In genomic region chr17:10623786-10624338, GRCh38 we compare ENCODE assay signal across 23 cellular contexts. TPM values are rescaled to one million over a fixed set of nuclear protein-coding genes. Genes with fewer than 3 reads are reported as not detected.
DNase-seq lines count a peak whose midpoint lies in the region; ATAC-seq and TF ChIP-seq lines count a peak whose summit lies in the region.
"Had no signal": no experiment of that assay in that cellular context is flagged by ENCODE, and none has a peak within 500 bp of the region (broad histone marks: within the 10 kb centered on the region; RNA-seq: fewer than 3 reads in every experiment).

No MANE protein-coding gene starts in this region.

- WGBS in neuronal stem cell (ENCODE audit: extremely low coverage in 2 of 2, insufficient read length in 2 of 2, insufficient replicate concordance in 1 of 2), 2 donors: no CpG with 5 or more reads among the region's 10 CpGs
- WGBS in suprapubic skin: 53% methylated on average over 10 of the region's 10 CpGs

- H3K9me3 ChIP-seq in RWPE2 (ENCODE audit: severe bottlenecking) (no peaks in the 10 kb centered on the region), neuronal stem cell (replicated peaks in 1 of 2; ENCODE audit: control insufficient read depth in 2 of 2, insufficient read depth in 1 of 2, low read depth in 1 of 2, low read length in 2 of 2) (no peaks in the 10 kb centered on the region), suprapubic skin (no peaks in the 10 kb centered on the region)
- H3K9me3 ChIP-seq: A549, BE2C had no signal

- H3K23ac ChIP-seq in neuronal stem cell (ENCODE audit: low read depth, low read length, poor library complexity): no peak overlapping the region

- no peak overlapping the region for H3K9ac ChIP-seq in neuronal stem cell (ENCODE audit: low read depth, low read length, poor library complexity)

- TF ChIP-seq EP300 in suprapubic skin (IDR thresholded peaks at IDR 0.05): no peak

- peak overlapping the region; percentile 41 for H2AK5ac ChIP-seq in neuronal stem cell (ENCODE audit: low read depth, low read length)

- no peak for ATAC-seq in RWPE2 (ENCODE audit: low read depth)
- ATAC-seq in foreskin keratinocyte: no peak
- no peak for ATAC-seq in GM21528 (IDR thresholded peaks at IDR 0.05; ENCODE audit: low FRiP score, unreplicated experiment)
- ATAC-seq: A549, HCT116 had no signal

- H3K27me3 ChIP-seq in RWPE2 (ENCODE audit: insufficient read depth, poor library complexity, severe bottlenecking) (no peaks in the 10 kb centered on the region), foreskin keratinocyte (no peaks in the 10 kb centered on the region), neuronal stem cell (ENCODE audit: control insufficient read depth in 3 of 3, insufficient read depth in 3 of 3, low read depth in 1 of 3, low read length in 3 of 3) (peaks cover 0 to 10% (median 0%) of the 10 kb centered on the region in 3 experiments), suprapubic skin (no peaks in the 10 kb centered on the region)
- H3K27me3 ChIP-seq: BE2C had no signal

- no peak overlapping the region for H3K4me2 ChIP-seq in neuronal stem cell (ENCODE audit: insufficient read depth, low read length, poor library complexity, severe bottlenecking)
- H3K4me2 ChIP-seq: A549, PC-9 had no signal

- no peak overlapping the region for H3K4me3 ChIP-seq in RWPE2 (ENCODE audit: severe bottlenecking)
- no peak overlapping the region for H3K4me3 ChIP-seq in neuronal stem cell (ENCODE audit: low read length in 2 of 2)
- H3K4me3 ChIP-seq in suprapubic skin: no peak overlapping the region
- H3K4me3 ChIP-seq: A549, PC-9 had no signal

- H3K79me1 ChIP-seq in neuronal stem cell (ENCODE audit: low read depth, low read length): no peaks in the 10 kb centered on the region

- H2BK12ac ChIP-seq in neuronal stem cell (ENCODE audit: low read length): no peak overlapping the region

- no peaks in the 10 kb centered on the region for H3K36me3 ChIP-seq in RWPE2 (ENCODE audit: low read depth)
- H3K36me3 ChIP-seq in neuronal stem cell (replicated peaks in 1 of 2; ENCODE audit: control insufficient read depth in 2 of 2, insufficient read depth in 2 of 2, low read length in 2 of 2): no peaks in the 10 kb centered on the region
- no peaks in the 10 kb centered on the region for H3K36me3 ChIP-seq in suprapubic skin
- H3K36me3 ChIP-seq: BE2C had no signal

- H3K18ac ChIP-seq in neuronal stem cell (ENCODE audit: low read length): no peak overlapping the region

- no peak overlapping the region for H4K91ac ChIP-seq in neuronal stem cell (ENCODE audit: low read depth, low read length, poor library complexity)

- H4K8ac ChIP-seq in neuronal stem cell (ENCODE audit: low read depth, low read length): no peak overlapping the region

- no peak for TF ChIP-seq POLR2A in suprapubic skin (IDR thresholded peaks at IDR 0.05)

- no peak overlapping the region for H3K14ac ChIP-seq in neuronal stem cell (ENCODE audit: low read length)

- H2BK120ac ChIP-seq in neuronal stem cell (ENCODE audit: low read depth, low read length): no peak overlapping the region

- H2AFZ ChIP-seq in neuronal stem cell (ENCODE audit: low read length): no peak overlapping the region
- H2AFZ ChIP-seq: PC-9 had no signal

- H2BK5ac ChIP-seq in neuronal stem cell (ENCODE audit: low read length): no peak overlapping the region

- DNase-seq in RWPE2 (ENCODE audit: low spot score) (no peak), foreskin keratinocyte (no peak), neuronal stem cell (ENCODE audit: low spot score) (no peak), suprapubic skin (ENCODE audit: low spot score in 2 of 2) (no peak), NCI-H1436 treated with DMSO at 0.1 percent for 48 hours (lab: John Stamatoyannopoulos, UW) (no peak), NCI-H1048 (lab: John Stamatoyannopoulos, UW) (no peak)
- DNase-seq: BE2C; CD4-positive, CD25-positive, alpha-beta regulatory T cell; EL; GF-D8; GOT3; Karpas-422; NCI-H1417 treated with DMSO at 0.1 percent for 48 hours; NCI-H187 treated with DMSO at 0.1 percent for 48 hours; NCI-H2227 treated with DMSO at 0.1 percent for 48 hours; NCI-H510A treated with DMSO at 0.1 percent for 48 hours; NCI-H748 treated with DMSO at 0.1 percent for 48 hours; PC-9; RPMI8226; SIG-M5 had no signal

- TF ChIP-seq CTCF in RWPE2 (IDR thresholded peaks at IDR 0.05; ENCODE audit: poor library complexity, severe bottlenecking) (no peak), foreskin keratinocyte (conservative IDR thresholded peaks at IDR 0.05) (no peak), suprapubic skin (IDR thresholded peaks at IDR 0.05) (no peak)

- no peak overlapping the region for H3K4ac ChIP-seq in neuronal stem cell (ENCODE audit: low read length)

- H3K27ac ChIP-seq in RWPE2 (ENCODE audit: poor library complexity, severe bottlenecking): peak overlapping the region; percentile 64
- peak overlapping the region; percentile 73 for H3K27ac ChIP-seq in foreskin keratinocyte
- no peak overlapping the region for H3K27ac ChIP-seq in neuronal stem cell (replicated peaks; ENCODE audit: low read length)
- peak overlapping the region; percentile 70 for H3K27ac ChIP-seq in suprapubic skin
- H3K27ac ChIP-seq: A549, PC-9 had no signal

- H3K4me1 ChIP-seq in RWPE2 (ENCODE audit: insufficient read depth, poor library complexity, severe bottlenecking) (peaks cover 17% of the 10 kb centered on the region), foreskin keratinocyte (peaks cover 24% of the 10 kb centered on the region), neuronal stem cell (ENCODE audit: control insufficient read depth in 2 of 2, insufficient read depth in 1 of 2, low read depth in 1 of 2, low read length in 2 of 2) (no peaks in the 10 kb centered on the region), suprapubic skin (peaks cover 7% of the 10 kb centered on the region)
- H3K4me1 ChIP-seq: BE2C had no signal

- H2BK15ac ChIP-seq in neuronal stem cell (ENCODE audit: low read length): peak overlapping the region; percentile 21

RNA-seq across cellular contexts. Expression of gene MYH3, which starts 33.2 kb away (rescaled TPM):
- total RNA-seq in foreskin keratinocyte: 0.67 and 1.2 TPM in 2 replicates
- polyA plus RNA-seq in foreskin keratinocyte: 0.45 and 0.78 TPM in 2 replicates
- polyA plus RNA-seq in neuronal stem cell (2013, experiment 1 of 2): 0.66 TPM
- 0.54 TPM for polyA plus RNA-seq in neuronal stem cell (2013, experiment 2 of 2)
- 1 to 10 TPM in 2 of 4 donors, under 1 TPM in 2; 0.89 to 6.5 (median 1.1) TPM for total RNA-seq in suprapubic skin
